ENCODE assay signal across 29 cellular contexts in genomic region chr1:234090212-234091064, GRCh38.
"Had no signal": no experiment of that assay in that cellular context is flagged by ENCODE, and none has a peak within 500 bp of the region (broad histone marks: within the 10 kb centered on the region; RNA-seq: fewer than 3 reads in every experiment).

No MANE protein-coding gene starts in this region.

- H3K4me1 ChIP-seq: colonic mucosa had no signal

- H3K27ac ChIP-seq: brain microvascular endothelial cell, colonic mucosa, WERI-Rb-1 had no signal

- H3K36me3 ChIP-seq: brain microvascular endothelial cell, colonic mucosa, WERI-Rb-1 had no signal

- H3K9me3 ChIP-seq: colonic mucosa had no signal

- H3K4me3 Mint-ChIP-seq: activated B cell treated with CpG ODN at 0.5 μM for 24 hours; activated CD8-positive, alpha-beta T cell treated with anti-CD3 and anti-CD28 coated beads for 36 hours; activated naive CD8-positive, alpha-beta T cell; activated T-cell treated with anti-CD3 and anti-CD28 coated beads, Interleukin-2, amount 50 U/mL, for 4 hours; activated T-helper 17 cell treated with anti-CD3 and anti-CD28 coated beads, Interleukin-2, amount 50 U/mL, for 72 hours; T-cell; T-helper 1 cell treated with Interleukin-12 subunit alpha and Interleukin-12 subunit beta and Interleukin-4 antibody, amounts not matched to agents 30 μg/mL and 1 μg/mL, for 36 hours; T-helper 2 cell treated with Interferon-gamma antibody and Interleukin-4, amounts not matched to agents 5 μg/mL and 100 μg/mL, for 36 hours had no signal

- H3K4me1 Mint-ChIP-seq: activated B cell treated with CpG ODN at 0.5 μM for 24 hours; activated T-helper 17 cell treated with anti-CD3 and anti-CD28 coated beads, Interleukin-2, amount 50 U/mL, for 72 hours; T-cell had no signal

- ATAC-seq: activated CD4-positive, CD25-positive, alpha-beta regulatory T cell treated with anti-CD3 and anti-CD28 coated beads, Interleukin-2, amount 50 U/mL, for 24 hours; activated CD8-positive, alpha-beta T cell treated with anti-CD3 and anti-CD28 coated beads for 36 hours; activated T-cell treated with anti-CD3 and anti-CD28 coated beads, Interleukin-2, amount 50 U/mL, for 4 hours; activated T-helper 17 cell treated with anti-CD3 and anti-CD28 coated beads, Interleukin-2, amount 50 U/mL, for 72 hours; esophagus mucosa; T-cell had no signal

- DNase-seq: activated B cell treated with CpG ODN at 0.5 μM for 24 hours; activated CD4-positive, alpha-beta T cell treated with anti-CD3 and anti-CD28 coated beads for 48 hours; activated CD4-positive, alpha-beta T cell treated with anti-CD3 and anti-CD28 coated beads, Interleukin-2, amount 50 U/mL, for 1 hour; activated CD4-positive, alpha-beta T cell treated with anti-CD3 and anti-CD28 coated beads, Interleukin-2, amount 50 U/mL, for 48 hours; activated CD8-positive, alpha-beta memory T cell treated with anti-CD3 and anti-CD28 coated beads for 24 hours; activated CD8-positive, alpha-beta T cell treated with anti-CD3 and anti-CD28 coated beads for 36 hours; activated effector memory CD4-positive, alpha-beta T cell treated with Interleukin-2 at 50 U/mL for 16 hours; activated gamma-delta T cell treated with Interleukin-2 at 50 U/mL for 16 hours; activated naive CD4-positive, alpha-beta T cell treated with anti-CD3 and anti-CD28 coated beads, Interleukin-2, amount 50 U/mL, for 16 hours; activated naive CD4-positive, alpha-beta T cell treated with Interleukin-2 at 50 U/mL for 16 hours; activated T-cell treated with anti-CD3 and anti-CD28 coated beads, Interleukin-2, amount 50 U/mL, for 4 hours; amniotic stem cell; anterior cingulate cortex; brain microvascular endothelial cell; caudate nucleus; cerebellar nuclear complex; colonic mucosa; effector CD8-positive, alpha-beta T cell; foreskin fibroblast; head of caudate nucleus; T-cell; T1000; WERI-Rb-1 had no signal

- H3K9me3 Mint-ChIP-seq: activated CD8-positive, alpha-beta T cell treated with anti-CD3 and anti-CD28 coated beads for 36 hours; activated T-cell treated with anti-CD3 and anti-CD28 coated beads, Interleukin-2, amount 50 U/mL, for 4 hours; activated T-helper 17 cell treated with anti-CD3 and anti-CD28 coated beads, Interleukin-2, amount 50 U/mL, for 72 hours; T-helper 1 cell treated with Interleukin-12 subunit alpha and Interleukin-12 subunit beta and Interleukin-4 antibody, amounts not matched to agents 30 μg/mL and 1 μg/mL, for 36 hours; T-helper 2 cell treated with Interferon-gamma antibody and Interleukin-4, amounts not matched to agents 5 μg/mL and 100 μg/mL, for 36 hours had no signal

- H3K4me3 ChIP-seq: colonic mucosa had no signal

- H3K27me3 ChIP-seq: brain microvascular endothelial cell, colonic mucosa had no signal

- H3K27ac Mint-ChIP-seq: activated B cell treated with CpG ODN at 0.5 μM for 24 hours; activated CD8-positive, alpha-beta T cell treated with anti-CD3 and anti-CD28 coated beads for 36 hours; activated naive CD8-positive, alpha-beta T cell; activated T-helper 17 cell treated with anti-CD3 and anti-CD28 coated beads, Interleukin-2, amount 50 U/mL, for 72 hours; T-cell; T-helper 1 cell treated with Interleukin-12 subunit alpha and Interleukin-12 subunit beta and Interleukin-4 antibody, amounts not matched to agents 30 μg/mL and 1 μg/mL, for 36 hours; T-helper 2 cell treated with Interferon-gamma antibody and Interleukin-4, amounts not matched to agents 5 μg/mL and 100 μg/mL, for 36 hours had no signal

- H3K36me3 Mint-ChIP-seq: activated naive CD8-positive, alpha-beta T cell; T-cell had no signal
